In the genomic region with DNA sequence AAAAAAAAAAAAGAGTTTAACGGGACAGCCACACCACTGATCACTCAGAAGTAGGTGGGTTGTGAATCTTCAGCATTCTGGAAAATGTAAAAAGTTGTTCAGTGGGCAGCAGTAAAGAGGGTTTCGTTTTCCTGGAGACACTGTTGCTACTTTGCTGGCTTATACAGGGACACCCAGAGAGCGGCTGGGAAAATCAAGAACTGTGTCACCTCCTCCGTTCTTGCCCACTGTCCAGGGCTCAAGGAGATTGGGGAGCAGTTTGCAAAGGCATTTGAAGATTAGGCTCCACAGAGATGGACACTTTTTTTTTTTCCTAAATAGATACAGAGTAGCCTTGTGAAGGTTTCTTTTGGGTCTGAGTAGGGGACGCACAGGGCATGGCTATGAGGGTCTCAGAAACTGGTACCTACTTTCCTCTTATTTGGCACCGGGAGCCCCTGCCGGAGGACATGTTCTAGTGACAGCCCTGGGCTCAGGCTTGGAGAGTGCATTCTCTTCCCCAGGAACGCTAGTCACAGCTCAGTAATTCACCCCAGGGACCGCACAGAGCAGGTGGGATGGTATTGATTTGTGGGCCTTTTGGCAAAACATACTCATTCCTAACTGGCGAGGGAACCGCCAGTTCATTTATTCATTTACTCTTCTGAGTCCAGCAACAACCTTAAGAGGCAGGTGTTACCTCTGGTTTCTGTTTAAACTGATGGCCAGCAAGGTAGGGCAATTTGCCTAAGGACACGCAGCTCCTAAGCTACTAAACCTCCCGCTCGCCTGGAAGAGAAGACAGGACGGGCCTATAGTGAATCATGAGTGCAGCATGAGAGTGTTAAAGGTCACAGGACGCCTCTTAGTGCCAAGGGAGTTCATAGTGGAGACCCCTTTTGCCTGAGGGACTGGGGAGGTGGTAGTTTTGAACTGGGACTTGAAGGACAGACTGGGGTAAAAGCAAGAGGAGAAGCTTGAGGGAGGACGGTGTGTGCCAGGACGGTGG, we compare ENCODE assay signal across 12 cellular contexts. TPM values are rescaled to one million over a fixed set of nuclear protein-coding genes. Genes with fewer than 3 reads are reported as not detected.
DNase-seq lines count a peak whose midpoint lies in the region; ATAC-seq and TF ChIP-seq lines count a peak whose summit lies in the region.
"Had no signal": no experiment of that assay in that cellular context is flagged by ENCODE, and none has a peak within 500 bp of the region (broad histone marks: within the 10 kb centered on the region; RNA-seq: fewer than 3 reads in every experiment).

No MANE protein-coding gene starts in this region.

- peaks cover 27% of the 10 kb centered on the region for H3K4me1 Mint-ChIP-seq in neural progenitor cell

- peaks cover under 1% of the 10 kb centered on the region for H3K4me1 ChIP-seq in neural progenitor cell
- H3K4me1 ChIP-seq: SJSA1, tibial artery had no signal

- H3K4me3 ChIP-seq in neural progenitor cell = no peak overlapping the region
- H3K4me3 ChIP-seq: SJSA1, tibial artery had no signal

- H3K27ac ChIP-seq in neural progenitor cell = no peak overlapping the region
- H3K27ac ChIP-seq: SJSA1, tibial artery had no signal

- H3K27me3 Mint-ChIP-seq in neural progenitor cell (ENCODE audit: insufficient read depth, low read depth) = peaks cover 8% of the 10 kb centered on the region

- H3K36me3 Mint-ChIP-seq in neural progenitor cell = peaks cover 2% of the 10 kb centered on the region

- H4K20me1 ChIP-seq in neural progenitor cell (ENCODE audit: low read depth) = no peaks in the 10 kb centered on the region

- no peak overlapping the region for H2AFZ ChIP-seq in neural progenitor cell (replicated peaks)

- H3K9ac ChIP-seq in neural progenitor cell = no peak overlapping the region

- H3K4me3 Mint-ChIP-seq in neural progenitor cell = no peak overlapping the region

- no peaks in the 10 kb centered on the region for H3K9me3 ChIP-seq in neural progenitor cell (ENCODE audit: low read depth)
- H3K9me3 ChIP-seq: SJSA1, tibial artery had no signal

- DNase-seq in DMS79 (lab: John Stamatoyannopoulos, UW) = peak; percentile 93
- DNase-seq in NCI-H187 (lab: John Stamatoyannopoulos, UW) = peak; percentile 77 to 87
- DNase-seq in SHP77 (lab: John Stamatoyannopoulos, UW) = peak; percentile 75 to 82
- DNase-seq in neural progenitor cell (ENCODE audit: low spot score) = no peak
- no peak for DNase-seq in HK-2 (ENCODE audit: unreplicated experiment)
- DNase-seq: effector CD4-positive, alpha-beta T cell; left colon; NCI-H446 treated with DMSO at 0.1 percent for 48 hours; tibial artery had no signal

- no peaks in the 10 kb centered on the region for H3K36me3 ChIP-seq in neural progenitor cell
- H3K36me3 ChIP-seq: SJSA1 had no signal

- H3F3A ChIP-seq in neural progenitor cell (ENCODE audit: low read depth) = no peaks in the 10 kb centered on the region

- H3K27ac Mint-ChIP-seq in neural progenitor cell = peak overlapping the region; percentile 36

- H3K27me3 ChIP-seq in neural progenitor cell = no peaks in the 10 kb centered on the region
- H3K27me3 ChIP-seq: SJSA1, tibial artery had no signal

- H3K79me2 ChIP-seq in neural progenitor cell (ENCODE audit: low read depth) = no peaks in the 10 kb centered on the region

- no peak overlapping the region for H3K4me2 ChIP-seq in neural progenitor cell

- no peak for ATAC-seq in HG02870 (IDR thresholded peaks at IDR 0.05; ENCODE audit: unreplicated experiment)
- ATAC-seq in GM18907 (IDR thresholded peaks at IDR 0.05; ENCODE audit: unreplicated experiment) = no peak

- H3K9me3 Mint-ChIP-seq in neural progenitor cell = no peaks in the 10 kb centered on the region

- TF ChIP-seq CTCF in neural progenitor cell (IDR thresholded peaks at IDR 0.05) = no peak

RNA-seq across cellular contexts. Expression of gene HPCAL1, which starts 53.1 kb away (rescaled TPM):
- 3.7 and 8.0 TPM in 2 replicates for total RNA-seq in neural progenitor cell (ENCODE audit: low replicate concordance)

Comparison
In these comparisons a context has a peak if more than half of its experiments do, and no peak if none do; other contexts are left out.
1. DNase-seq: peak in DMS79 (single experiment), NCI-H187 (2 of 2) and SHP77 (2 of 2); none in neural progenitor cell (single experiment) and HK-2 (single experiment).